8 cellular contexts compared by ENCODE assay signal in the genomic region with DNA sequence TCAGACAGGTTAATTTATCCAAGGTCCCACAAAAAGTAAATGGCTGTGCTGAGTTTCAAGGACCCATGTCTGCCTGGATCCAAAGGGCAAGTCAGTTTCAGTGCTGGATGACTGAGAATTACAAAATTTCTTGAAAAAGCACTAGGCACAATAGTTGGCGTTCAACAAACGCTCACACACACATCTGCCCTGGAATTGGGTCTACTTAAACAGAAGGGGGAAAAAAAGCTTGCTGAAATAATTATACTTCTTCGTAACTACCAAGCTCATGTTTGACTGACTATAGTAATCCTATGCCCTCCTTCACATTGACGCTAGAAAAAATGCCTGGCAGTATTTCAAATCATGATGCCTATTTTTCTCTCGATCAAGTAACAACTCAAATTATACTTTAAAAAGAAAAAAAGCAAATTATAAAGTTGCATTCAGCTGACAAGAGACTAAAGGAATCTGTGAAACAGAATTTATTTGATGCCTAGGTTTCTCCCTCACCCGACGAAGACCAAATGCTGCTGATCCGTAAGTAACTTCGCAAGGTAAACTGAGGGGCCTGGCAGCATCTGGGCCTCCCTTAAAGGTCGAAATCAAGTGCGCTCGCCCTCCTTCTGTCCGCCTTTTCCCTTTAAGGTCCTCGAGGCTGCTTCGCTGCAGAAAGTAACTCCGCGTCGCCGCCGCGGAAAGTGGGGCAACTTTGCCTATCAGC. TPM values are rescaled to one million over a fixed set of nuclear protein-coding genes. Genes with fewer than 3 reads are reported as not detected.
DNase-seq lines count a peak whose midpoint lies in the region; ATAC-seq and TF ChIP-seq lines count a peak whose summit lies in the region.

No MANE protein-coding gene starts in this region.

- peak overlapping the region; percentile 80 for H3K27ac Mint-ChIP-seq in activated naive CD4-positive, alpha-beta T cell treated with anti-CD3 and anti-CD28 coated beads, Interleukin-2, amount 50 U/mL, for 24 hours
- H3K27ac Mint-ChIP-seq in activated CD4-positive, alpha-beta memory T cell treated with anti-CD3 and anti-CD28 coated beads for 36 hours = peak overlapping the region; percentile 67

- H3K4me1 ChIP-seq in hepatocyte (ENCODE audit: insufficient read depth) (peaks cover 4% of the 10 kb centered on the region), skeletal muscle tissue (ENCODE audit: control insufficient read depth in 3 of 3, insufficient read depth in 3 of 3, low read length in 3 of 3) (peaks cover 2 to 9% (median 6%) of the 10 kb centered on the region in 3 donors)

- peak overlapping the region; percentile 77 for H2AFZ ChIP-seq in hepatocyte

- H3K9me3 ChIP-seq in hepatocyte (ENCODE audit: low read depth) (no peaks in the 10 kb centered on the region), skeletal muscle tissue (ENCODE audit: control insufficient read depth in 3 of 3, low read length in 3 of 3) (no peaks in the 10 kb centered on the region)

- H3K4me3 ChIP-seq in hepatocyte (peak overlapping the region; percentile 91), skeletal muscle tissue (ENCODE audit: low read length in 3 of 3) (peak overlapping the region; percentile 86 to 90 (median 89))

- peaks cover 23% of the 10 kb centered on the region for H4K20me1 ChIP-seq in hepatocyte (ENCODE audit: insufficient read depth, poor library complexity, severe bottlenecking)

- intact Hi-C loops in activated CD4-positive, alpha-beta memory T cell treated with anti-CD3 and anti-CD28 coated beads for 36 hours (cut with micrococcal nuclease) = loop anchor here (1.0 to 5.0 kb wide), 4 partner anchors 63 to 1985 kb away; a partner anchor contains a TSS

- WGBS in hepatocyte (ENCODE audit: low lambda C conversion rate, missing lambda C conversion rate) = 7% methylated on average over 21 of the region's 21 CpGs

- no peaks in the 10 kb centered on the region for H3K9me3 Mint-ChIP-seq in activated naive CD4-positive, alpha-beta T cell treated with anti-CD3 and anti-CD28 coated beads, Interleukin-2, amount 50 U/mL, for 24 hours
- H3K9me3 Mint-ChIP-seq in activated CD4-positive, alpha-beta memory T cell treated with anti-CD3 and anti-CD28 coated beads for 36 hours = no peaks in the 10 kb centered on the region

- peak overlapping the region; percentile 81 to 88 (median 87) for H3K9ac ChIP-seq in skeletal muscle tissue (ENCODE audit: low read depth in 1 of 3, low read length in 3 of 3)

- ATAC-seq in HG03196 (IDR thresholded peaks at IDR 0.05; ENCODE audit: unreplicated experiment) (no peak), HG03565 (IDR thresholded peaks at IDR 0.05; ENCODE audit: unreplicated experiment) (no peak)

- peaks cover 45% of the 10 kb centered on the region for H3K4me1 Mint-ChIP-seq in activated naive CD4-positive, alpha-beta T cell treated with anti-CD3 and anti-CD28 coated beads, Interleukin-2, amount 50 U/mL, for 24 hours
- H3K4me1 Mint-ChIP-seq in activated CD4-positive, alpha-beta memory T cell treated with anti-CD3 and anti-CD28 coated beads for 36 hours (ENCODE audit: low read depth) = peaks cover 27% of the 10 kb centered on the region

- CTCF ChIA-PET in activated CD4-positive, alpha-beta memory T cell treated with anti-CD3 and anti-CD28 coated beads for 36 hours (lab: Charles Lee) = interaction anchor here (0.8 to 1.5 kb wide), 2 partner anchors 14 to 59 kb away, joined by 3 read pairs; no protein-coding TSS in a partner anchor

- H3K9me2 ChIP-seq in hepatocyte (replicated peaks; ENCODE audit: insufficient read depth) = no peaks in the 10 kb centered on the region

- no peaks in the 10 kb centered on the region for H3K27me3 Mint-ChIP-seq in activated naive CD4-positive, alpha-beta T cell treated with anti-CD3 and anti-CD28 coated beads, Interleukin-2, amount 50 U/mL, for 24 hours
- H3K27me3 Mint-ChIP-seq in activated CD4-positive, alpha-beta memory T cell treated with anti-CD3 and anti-CD28 coated beads for 36 hours = no peaks in the 10 kb centered on the region

- POLR2A ChIA-PET in activated CD4-positive, alpha-beta memory T cell treated with anti-CD3 and anti-CD28 coated beads for 36 hours (lab: Charles Lee) = interaction anchor here (0.8 to 1.4 kb wide), 3 partner anchors 11 to 57 kb away, joined by 3 to 5 read pairs (median 4); no protein-coding TSS in a partner anchor

- H3K4me2 ChIP-seq in hepatocyte = peak overlapping the region; percentile 81

- TF ChIP-seq CTCF in hepatocyte (IDR thresholded peaks at IDR 0.05; ENCODE audit: poor library complexity) = no peak

- peaks cover 57% of the 10 kb centered on the region for H3K79me2 ChIP-seq in hepatocyte

- H3K36me3 ChIP-seq in hepatocyte (replicated peaks; ENCODE audit: insufficient read depth, low read depth) (no peaks in the 10 kb centered on the region), skeletal muscle tissue (ENCODE audit: control insufficient read depth in 3 of 3, insufficient read depth in 3 of 3, low read length in 3 of 3) (no peaks in the 10 kb centered on the region)

- H3K27me3 ChIP-seq in hepatocyte (no peaks in the 10 kb centered on the region), skeletal muscle tissue (ENCODE audit: control insufficient read depth in 3 of 3, insufficient read depth in 3 of 3, low read length in 3 of 3) (no peaks in the 10 kb centered on the region)

- DNase-seq in activated naive CD4-positive, alpha-beta T cell treated with anti-CD3 and anti-CD28 coated beads, Interleukin-2, amount 50 U/mL, for 16 hours = no peak
- no peak for DNase-seq in activated CD4-positive, alpha-beta memory T cell treated with anti-CD3 and anti-CD28 coated beads for 36 hours
- peak; percentile 12 for DNase-seq in hepatocyte (ENCODE audit: low spot score)
- DNase-seq in ecto neural progenitor cell (ENCODE audit: low spot score) = no peak

- peaks cover 2% of the 10 kb centered on the region for H3K36me3 Mint-ChIP-seq in activated naive CD4-positive, alpha-beta T cell treated with anti-CD3 and anti-CD28 coated beads, Interleukin-2, amount 50 U/mL, for 24 hours
- peaks cover 3% of the 10 kb centered on the region for H3K36me3 Mint-ChIP-seq in activated CD4-positive, alpha-beta memory T cell treated with anti-CD3 and anti-CD28 coated beads for 36 hours

- H3K4me3 Mint-ChIP-seq in activated naive CD4-positive, alpha-beta T cell treated with anti-CD3 and anti-CD28 coated beads, Interleukin-2, amount 50 U/mL, for 24 hours = peak overlapping the region; percentile 100
- H3K4me3 Mint-ChIP-seq in activated CD4-positive, alpha-beta memory T cell treated with anti-CD3 and anti-CD28 coated beads for 36 hours = peak overlapping the region; percentile 98

- H3K27ac ChIP-seq in hepatocyte (peak overlapping the region; percentile 100), skeletal muscle tissue (ENCODE audit: low read depth, low read length) (peak overlapping the region; percentile 81)

RNA-seq across cellular contexts. Expression of a gene that starts 0.6 kb away (rescaled TPM):
- 10 to 100 TPM; 22.6 to 23.6 TPM for total RNA-seq in activated CD4-positive, alpha-beta memory T cell treated with anti-CD3 and anti-CD28 coated beads for 36 hours
- total RNA-seq in hepatocyte = 44.4 and 48.0 TPM in 2 replicates
- polyA plus RNA-seq in hepatocyte = 13.7 and 19.0 TPM in 2 replicates
- 13.6 TPM for total RNA-seq in skeletal muscle tissue
